8 cellular contexts compared by ENCODE assay signal in genomic region chr3:107525954-107526305, GRCh38. TPM values are rescaled to one million over a fixed set of nuclear protein-coding genes. Genes with fewer than 3 reads are reported as not detected.
DNase-seq lines count a peak whose midpoint lies in the region; ATAC-seq and TF ChIP-seq lines count a peak whose summit lies in the region.

No MANE protein-coding gene starts in this region.

- H4K20me1 ChIP-seq in SU-DHL-6 (ENCODE audit: low read depth, low read length), result no peaks in the 10 kb centered on the region

- H3K9me2 ChIP-seq in SU-DHL-6 (replicated peaks; ENCODE audit: insufficient read depth, low read length), result no peaks in the 10 kb centered on the region

- intact Hi-C loops in prostate gland (cut with DNase I), result loop anchor here (2.0 kb wide), 1 partner anchor 95 kb away; no protein-coding TSS in a partner anchor

- peaks cover 13% of the 10 kb centered on the region for H3F3A ChIP-seq in SU-DHL-6 (ENCODE audit: insufficient read depth)

- 6% methylated on average over 8 of the region's 8 CpGs for WGBS in prostate gland

- peaks cover 21% of the 10 kb centered on the region for H3K36me3 ChIP-seq in SU-DHL-6 (ENCODE audit: low read length)
- H3K36me3 ChIP-seq in prostate gland, result no peaks in the 10 kb centered on the region

- H3K27me3 ChIP-seq in SU-DHL-6 (ENCODE audit: low read length) (no peaks in the 10 kb centered on the region), prostate gland (replicated peaks; ENCODE audit: insufficient read depth) (no peaks in the 10 kb centered on the region)

- TF ChIP-seq CTCF in GM12864 (IDR thresholded peaks at IDR 0.05; ENCODE audit: low read depth, low read length, missing control alignments) (no peak), SU-DHL-6 (IDR thresholded peaks at IDR 0.05; ENCODE audit: insufficient read depth, low read length, poor library complexity, severe bottlenecking) (no peak), fibroblast of mammary gland (conservative IDR thresholded peaks at IDR 0.05; ENCODE audit: control insufficient read depth, insufficient read depth, low read depth, low read length) (no peak), prostate gland (IDR thresholded peaks at IDR 0.05) (no peak)

- H3K4me3 ChIP-seq in GM12864 (ENCODE audit: low read depth, low read length) (peak overlapping the region; percentile 84), SU-DHL-6 (ENCODE audit: insufficient read depth, low read length, poor library complexity, severe bottlenecking) (peak overlapping the region; percentile 93), fibroblast of mammary gland (ENCODE audit: control insufficient read depth, low read depth, low read length) (peak overlapping the region; percentile 91), prostate gland (peak overlapping the region; percentile 84 to 95)

- H3K9ac ChIP-seq in SU-DHL-6 (ENCODE audit: low read length), result no peak overlapping the region; the same call in 1 of the 2 replicates

- DNase-seq in GM12864 (ENCODE audit: low read depth) (no peak), fibroblast of mammary gland (ENCODE audit: low read depth) (peak; percentile 1), prostate gland (ENCODE audit: low spot score) (no peak), cortex of kidney (lab: John Stamatoyannopoulos, UW) (no peak), NCI-H187 (lab: John Stamatoyannopoulos, UW) (no peak), hippocampal formation (lab: John Stamatoyannopoulos, UW) (no peak)

- peak overlapping the region; percentile 95 for H3K4me2 ChIP-seq in SU-DHL-6 (ENCODE audit: low read depth, low read length, poor library complexity, severe bottlenecking)

- peaks cover 5% of the 10 kb centered on the region for H3K4me1 ChIP-seq in prostate gland (replicated peaks)

- H3K27ac ChIP-seq in SU-DHL-6 (ENCODE audit: low read depth, low read length) (no peak overlapping the region), prostate gland (peak overlapping the region; percentile 96 to 98)

- ATAC-seq in GM18870 (IDR thresholded peaks at IDR 0.05; ENCODE audit: unreplicated experiment), result no peak

- no peaks in the 10 kb centered on the region for H3K9me3 ChIP-seq in SU-DHL-6 (ENCODE audit: insufficient read depth, low read length)
- no peaks in the 10 kb centered on the region for H3K9me3 ChIP-seq in prostate gland

- no peak for TF ChIP-seq POLR2A in prostate gland (IDR thresholded peaks at IDR 0.05)

- H2AFZ ChIP-seq in SU-DHL-6 (ENCODE audit: low read depth, low read length, severe bottlenecking), result no peak overlapping the region

- H3K79me2 ChIP-seq in SU-DHL-6 (ENCODE audit: insufficient read depth, low read length), result peaks cover 26% of the 10 kb centered on the region

RNA-seq across cellular contexts. Expression of gene BBX, which starts 3.2 kb away (rescaled TPM):
- 100 to 1,000 TPM in 1 of 2 donors, 10 to 100 TPM in 1; 94.7 to 226 TPM for total RNA-seq in prostate gland
